33 cellular contexts compared by ENCODE assay signal in genomic region chr12:19008102-19008501, GRCh38.
DNase-seq lines count a peak whose midpoint lies in the region; ATAC-seq, FAIRE-seq and TF ChIP-seq lines count a peak whose summit lies in the region.
"Had no signal": no experiment of that assay in that cellular context is flagged by ENCODE, and none has a peak within 500 bp of the region (broad histone marks: within the 10 kb centered on the region; RNA-seq: fewer than 3 reads in every experiment).

No MANE protein-coding gene starts in this region.

- no TSS peak for BruUV-seq in PC-3 (replicated peaks; lab: Mats Ljungman, UMichigan)

- POLR2A ChIA-PET in PC-3 (lab: Charles Lee; ENCODE audit: unreplicated experiment), result no interaction called here

- TF ChIP-seq CTCF in OCI-LY3 (IDR thresholded peaks at IDR 0.05; ENCODE audit: low read depth, low read length), result no peak
- no peak for TF ChIP-seq CTCF in PC-3 (conservative IDR thresholded peaks at IDR 0.05; ENCODE audit: low read depth, low read length)
- no peak for TF ChIP-seq CTCF in heart left ventricle (IDR thresholded peaks at IDR 0.05)

- H3K9me2 ChIP-seq in PC-3 (replicated peaks; ENCODE audit: low read length), result no peaks in the 10 kb centered on the region

- no peak for TF ChIP-seq POLR2A in H54 (IDR thresholded peaks at IDR 0.05; ENCODE audit: low read depth, low read length)
- TF ChIP-seq POLR2A in heart left ventricle (IDR thresholded peaks at IDR 0.05), result no peak

- H3K27ac ChIP-seq in OCI-LY3 (ENCODE audit: low read length) (no peak overlapping the region), PC-3 (ENCODE audit: low read length) (peak overlapping the region; percentile 39), heart left ventricle (no peak overlapping the region)
- H3K27ac ChIP-seq: 22Rv1; A549; BLaER1; BLaER1 treated with 17β-estradiol and CSF1 and Interleukin-3, amounts not matched to agents 10 nM and 100 nM; C4-2B had no signal

- whole genome bisulfite sequencing in heart left ventricle, 4 donors, result 77 to 81% (median 79%) methylated on average over 2 of the region's 2 CpGs

- H3F3A ChIP-seq in PC-3 (ENCODE audit: low read length, unreplicated experiment), result no peaks in the 10 kb centered on the region

- H2AFZ ChIP-seq in OCI-LY3 (ENCODE audit: low read depth, low read length) (no peak overlapping the region), PC-3 (ENCODE audit: low read length) (no peak overlapping the region)

- H3K4me1 ChIP-seq in OCI-LY3 (ENCODE audit: low read length), result peaks cover 50% of the 10 kb centered on the region
- peaks cover 12% of the 10 kb centered on the region for H3K4me1 ChIP-seq in PC-3 (ENCODE audit: insufficient read depth, low read length)
- no peaks in the 10 kb centered on the region for H3K4me1 ChIP-seq in heart left ventricle
- H3K4me1 ChIP-seq: BE2C; BLaER1; BLaER1 treated with 17β-estradiol and CSF1 and Interleukin-3, amounts not matched to agents 10 nM and 100 nM had no signal

- H3K4me2 ChIP-seq in OCI-LY3 (ENCODE audit: low read length), result 0 out of 2 replicates have a peak overlapping the region, but pooled peaks have one; percentile 3
- no peak overlapping the region for H3K4me2 ChIP-seq in PC-3 (ENCODE audit: low read length)
- H3K4me2 ChIP-seq: A549; BLaER1; BLaER1 treated with 17β-estradiol and CSF1 and Interleukin-3, amounts not matched to agents 10 nM and 100 nM had no signal

- no peaks in the 10 kb centered on the region for H3K9me3 ChIP-seq in OCI-LY3 (ENCODE audit: insufficient read depth, low read length)
- no peaks in the 10 kb centered on the region for H3K9me3 ChIP-seq in PC-3 (ENCODE audit: low read length)
- no peaks in the 10 kb centered on the region for H3K9me3 ChIP-seq in heart left ventricle
- H3K9me3 ChIP-seq: A549; BE2C; BLaER1; BLaER1 treated with 17β-estradiol and CSF1 and Interleukin-3, amounts not matched to agents 10 nM and 100 nM; Caco-2 had no signal

- intact Hi-C loops in PC-3 (cut with micrococcal nuclease), result loop anchor here (5.0 kb wide), 1 partner anchor 119 kb away; the partner anchor contains the start of gene PLEKHA5
- intact Hi-C loops in heart left ventricle (cut with DNase I), result no loop called here

- CTCF ChIA-PET in PC-3 (lab: Charles Lee), result no interaction called here

- no peaks in the 10 kb centered on the region for H4K20me1 ChIP-seq in OCI-LY3 (ENCODE audit: insufficient read depth, low read length)
- no peaks in the 10 kb centered on the region for H4K20me1 ChIP-seq in PC-3 (ENCODE audit: low read length)
- H4K20me1 ChIP-seq: BLaER1; BLaER1 treated with 17β-estradiol and CSF1 and Interleukin-3, amounts not matched to agents 10 nM and 100 nM had no signal

- H3K27me3 ChIP-seq in OCI-LY3 (ENCODE audit: low read depth, low read length) (no peaks in the 10 kb centered on the region), PC-3 (ENCODE audit: low read length) (no peaks in the 10 kb centered on the region), heart left ventricle (no peaks in the 10 kb centered on the region)
- H3K27me3 ChIP-seq: BE2C; BLaER1; BLaER1 treated with 17β-estradiol and CSF1 and Interleukin-3, amounts not matched to agents 10 nM and 100 nM had no signal

- DNase-seq in H54 (ENCODE audit: insufficient read length, low spot score), result no peak
- peak; percentile 52 for DNase-seq in PC-3
- no peak for DNase-seq in NCI-H2171 (lab: John Stamatoyannopoulos, UW)
- no peak for DNase-seq in heart left ventricle
- no peak for DNase-seq in urothelium cell line (ENCODE audit: low spot score)
- DNase-seq: 8988T; ACHN; AML-193; BE2C; C1 segment of cervical spinal cord; Caco-2; Calu3; CD4-positive, alpha-beta memory T cell; CD4-positive, alpha-beta T cell; CD4-positive, CD25-positive, alpha-beta regulatory T cell; CD8-positive, alpha-beta memory T cell; CD8-positive, alpha-beta T cell; COR-L47; DMS 273 treated with DMSO at 0.1 percent for 48 hours; DMS153; DMS53; DMS79; DMS79 treated with DMSO at 0.1 percent for 48 hours; DND-41; EL had no signal

- H3K9ac ChIP-seq in OCI-LY3 (ENCODE audit: low read length) (no peak overlapping the region), PC-3 (ENCODE audit: low read length) (no peak overlapping the region)
- H3K9ac ChIP-seq: BLaER1; BLaER1 treated with 17β-estradiol and CSF1 and Interleukin-3, amounts not matched to agents 10 nM and 100 nM had no signal

- FAIRE-seq in H54 (lab: Jason Lieb, UNC) (peak; percentile 15), urothelium cell line (lab: Jason Lieb, UNC) (no peak)
- FAIRE-seq: A204.1, A549, D721Med had no signal

- H3K4me3 ChIP-seq in OCI-LY3 (ENCODE audit: low read length), result no peak overlapping the region
- H3K4me3 ChIP-seq in PC-3 (ENCODE audit: low read length), result no peak overlapping the region
- H3K4me3 ChIP-seq in heart left ventricle, result no peak overlapping the region
- H3K4me3 ChIP-seq: A549; BLaER1; BLaER1 treated with 17β-estradiol and CSF1 and Interleukin-3, amounts not matched to agents 10 nM and 100 nM had no signal

- H3K79me2 ChIP-seq in OCI-LY3 (ENCODE audit: low read length) (no peaks in the 10 kb centered on the region), PC-3 (ENCODE audit: low read length) (no peaks in the 10 kb centered on the region)

- H3K36me3 ChIP-seq in OCI-LY3 (replicated peaks; ENCODE audit: low read depth, low read length), result no peaks in the 10 kb centered on the region
- H3K36me3 ChIP-seq in PC-3 (ENCODE audit: low read depth, low read length), result no peaks in the 10 kb centered on the region
- H3K36me3 ChIP-seq in heart left ventricle, result no peaks in the 10 kb centered on the region
- H3K36me3 ChIP-seq: BE2C; BLaER1; BLaER1 treated with 17β-estradiol and CSF1 and Interleukin-3, amounts not matched to agents 10 nM and 100 nM had no signal

- ATAC-seq in PC-3, result peak; percentile 68
- ATAC-seq in heart left ventricle, result no peak
- ATAC-seq: A549; CD8-positive, alpha-beta T cell had no signal
